1 cellular context compared by ENCODE assay signal in the genomic region with DNA sequence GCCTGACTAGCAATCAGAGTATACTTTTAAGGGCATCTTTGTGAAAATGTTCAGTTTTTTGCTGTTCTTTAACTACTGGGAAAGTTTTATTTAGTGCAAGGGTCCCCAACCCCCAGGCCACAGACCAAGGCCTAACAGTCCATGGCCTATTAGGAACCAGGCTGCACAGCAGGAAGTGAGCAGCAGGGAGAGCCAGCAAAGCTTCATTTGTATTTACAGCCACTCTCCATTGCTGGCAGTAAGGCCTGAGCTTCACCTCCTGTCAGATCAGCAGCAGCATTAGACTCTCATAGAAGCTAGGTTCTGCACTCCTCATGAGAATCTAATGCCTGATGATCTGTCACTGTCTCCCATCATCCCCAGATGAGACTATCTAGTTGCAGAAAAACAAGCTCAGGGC.
TF ChIP-seq lines count a peak whose summit lies in the region.

No MANE protein-coding gene starts in this region.

TF ChIP-seq in K562, 482 proteins besides CTCF, POLR2A, EP300 and RAD21 (continued from another document):
- TF ChIP-seq POU5F1 (IDR thresholded peaks at IDR 0.05; ENCODE audit: borderline replicate concordance, low read depth, low read length, partially characterized antibody) = no peak
